Comparison of ENCODE assay signal across 8 cellular contexts in the genomic region with DNA sequence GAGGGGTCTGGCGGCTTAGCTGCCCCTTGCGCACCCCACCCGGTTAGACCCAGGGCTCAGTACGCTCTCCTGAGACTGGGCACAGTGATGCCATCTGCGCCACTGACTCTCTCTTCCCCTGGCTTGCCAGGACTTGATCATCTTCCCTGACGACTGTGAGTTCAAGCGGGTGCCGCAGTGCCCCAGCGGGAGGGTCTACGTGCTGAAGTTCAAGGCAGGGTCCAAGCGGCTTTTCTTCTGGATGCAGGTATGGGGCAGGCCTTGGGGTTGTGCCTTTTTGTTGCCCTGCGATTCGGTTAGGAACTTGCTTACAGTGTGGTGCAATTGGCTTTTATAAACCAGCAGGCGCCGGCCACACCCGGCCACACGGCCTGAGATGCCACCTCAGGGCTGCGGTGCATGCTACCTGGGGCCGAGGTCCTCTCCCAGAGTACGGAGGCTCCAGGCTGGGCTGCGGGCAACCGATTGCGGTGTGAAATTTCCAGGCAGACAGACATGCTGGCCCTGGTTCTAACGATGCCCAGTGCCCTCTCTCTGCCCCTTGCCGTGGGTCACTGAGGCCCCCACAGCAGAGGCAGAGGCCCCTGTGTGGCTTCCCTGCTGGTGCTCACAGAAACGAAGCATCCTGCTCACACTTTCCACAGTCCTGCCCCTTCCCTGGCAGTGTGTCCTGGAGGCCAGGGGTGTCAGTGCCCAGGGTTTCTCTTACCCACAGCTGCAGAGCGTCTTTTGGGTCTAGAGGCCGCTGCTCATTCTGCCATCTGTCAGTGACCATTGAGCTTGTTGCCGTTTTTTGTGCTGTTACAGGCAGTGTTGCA. TPM values are rescaled to one million over a fixed set of nuclear protein-coding genes. Genes with fewer than 3 reads are reported as not detected.
DNase-seq lines count a peak whose midpoint lies in the region; ATAC-seq and TF ChIP-seq lines count a peak whose summit lies in the region.

No MANE protein-coding gene starts in this region.

- intact Hi-C loops in gastrocnemius medialis (cut with DNase I; ENCODE audit: low total_unique reads), result loop anchor here (5.0 to 10.0 kb wide), 2 partner anchors 193 to 500 kb away; partner anchors contain the start of gene OGFR

- DNase-seq in GM23248 (no peak), fibroblast of villous mesenchyme (ENCODE audit: low read depth) (no peak), gastrocnemius medialis (no peak), SKM-1 treated with dmso at 0.1 percent for 144 hours (lab: John Stamatoyannopoulos, UW; ENCODE audit: unreplicated experiment) (no peak), NCI-H446 (lab: John Stamatoyannopoulos, UW) (no peak), SHP77 treated with DMSO at 0.1 percent for 48 hours (lab: John Stamatoyannopoulos, UW) (no peak)

- peaks cover 45% of the 10 kb centered on the region for H3K79me2 ChIP-seq in GM23248 (ENCODE audit: insufficient read depth)
- H3K79me2 ChIP-seq in SU-DHL-6 (ENCODE audit: insufficient read depth, low read length), result peaks cover 34% of the 10 kb centered on the region

- H3K36me3 ChIP-seq in GM23248 (ENCODE audit: low read depth) (peaks cover 8% of the 10 kb centered on the region; the same call in 1 of the 2 replicates), SU-DHL-6 (ENCODE audit: low read length) (no peaks in the 10 kb centered on the region), gastrocnemius medialis (peaks cover 0 to 44% of the 10 kb centered on the region in 2 donors)

- 69 to 70% methylated on average over 28 to 29 of the region's 29 CpGs for WGBS in GM23248 (ENCODE audit: low coverage in 1 of 2, low lambda C conversion rate in 2 of 2, missing lambda C conversion rate in 2 of 2), 2 experiments

- H3K9ac ChIP-seq in GM23248 (peak overlapping the region; percentile 85), SU-DHL-6 (ENCODE audit: low read length) (peak overlapping the region; percentile 68)

- H3K27ac ChIP-seq in GM23248 (peak overlapping the region; percentile 50), SU-DHL-6 (ENCODE audit: low read depth, low read length) (no peak overlapping the region), gastrocnemius medialis (peak overlapping the region; percentile 90 to 100 (median 98))

- H3K9me2 ChIP-seq in GM23248 (ENCODE audit: insufficient read depth), result no peaks in the 10 kb centered on the region
- no peaks in the 10 kb centered on the region for H3K9me2 ChIP-seq in SU-DHL-6 (replicated peaks; ENCODE audit: insufficient read depth, low read length)

- H2AFZ ChIP-seq in GM23248 (no peak overlapping the region), SU-DHL-6 (ENCODE audit: low read depth, low read length, severe bottlenecking) (no peak overlapping the region)

- TF ChIP-seq POLR2A in gastrocnemius medialis (IDR thresholded peaks at IDR 0.05), result no peak

- no peak for TF ChIP-seq CTCF in SU-DHL-6 (IDR thresholded peaks at IDR 0.05; ENCODE audit: insufficient read depth, low read length, poor library complexity, severe bottlenecking)
- no peak for TF ChIP-seq CTCF in fibroblast of villous mesenchyme (IDR thresholded peaks at IDR 0.05; ENCODE audit: insufficient read depth, low read depth, low read length)
- no peak for TF ChIP-seq CTCF in gastrocnemius medialis (IDR thresholded peaks at IDR 0.05 in 4 of 5, conservative IDR thresholded peaks at IDR 0.05 in 1 of 5)

- H3K4me2 ChIP-seq in GM23248 (ENCODE audit: unreplicated experiment) (peak overlapping the region; percentile 95), SU-DHL-6 (ENCODE audit: low read depth, low read length, poor library complexity, severe bottlenecking) (peak overlapping the region; percentile 83)

- H3K4me1 ChIP-seq in GM23248 (ENCODE audit: insufficient read depth), result peaks cover 14% of the 10 kb centered on the region
- H3K4me1 ChIP-seq in gastrocnemius medialis, result peaks cover 31 to 53% of the 10 kb centered on the region in 2 donors

- H4K20me1 ChIP-seq in GM23248 (ENCODE audit: insufficient read depth), result peaks cover 6% of the 10 kb centered on the region; the same call in 1 of the 2 replicates
- peaks cover 5% of the 10 kb centered on the region; the same call in 1 of the 2 replicates for H4K20me1 ChIP-seq in SU-DHL-6 (ENCODE audit: low read depth, low read length)

- H3K27me3 ChIP-seq in GM23248 (replicated peaks; ENCODE audit: insufficient read depth) (no peaks in the 10 kb centered on the region), SU-DHL-6 (ENCODE audit: low read length) (no peaks in the 10 kb centered on the region), gastrocnemius medialis (no peaks in the 10 kb centered on the region)

- peak overlapping the region; percentile 83 for H3K4me3 ChIP-seq in GM23248
- H3K4me3 ChIP-seq in SU-DHL-6 (ENCODE audit: insufficient read depth, low read length, poor library complexity, severe bottlenecking), result peak overlapping the region; percentile 54
- H3K4me3 ChIP-seq in fibroblast of villous mesenchyme (ENCODE audit: low read depth, low read length), result peak overlapping the region; percentile 81
- H3K4me3 ChIP-seq in gastrocnemius medialis, result peak overlapping the region; percentile 61 to 96 (median 70)

- no peaks in the 10 kb centered on the region for H3F3A ChIP-seq in GM23248 (ENCODE audit: insufficient read depth)
- H3F3A ChIP-seq in SU-DHL-6 (ENCODE audit: insufficient read depth), result 0 out of 2 replicates have a peak, but pooled peaks cover 3% of the 10 kb centered on the region

- in situ Hi-C loops in GM23248 (cut with MboI), result no loop called here
- in situ Hi-C loops in gastrocnemius medialis (cut with MboI; ENCODE audit: low sequenced_read_pairs in 4 of 4), result loop anchor here in 1 of 4 donors (10.0 kb wide), 1 partner anchor 80 kb away; the partner anchor contains the start of gene RPS21

- ATAC-seq in gastrocnemius medialis (no peak), HG02884 (IDR thresholded peaks at IDR 0.05; ENCODE audit: unreplicated experiment) (no peak)

- no peaks in the 10 kb centered on the region for H3K9me3 ChIP-seq in GM23248 (ENCODE audit: low read depth)
- H3K9me3 ChIP-seq in SU-DHL-6 (ENCODE audit: insufficient read depth, low read length), result no peaks in the 10 kb centered on the region
- H3K9me3 ChIP-seq in gastrocnemius medialis, result no peaks in the 10 kb centered on the region

RNA-seq across cellular contexts. Expression of gene ADRM1, which starts 1.7 kb away (rescaled TPM):
- total RNA-seq in GM23248 (2014; rRNA removed; shearing (Covaris generic)), result 117 and 138 TPM in 2 replicates
- polyA plus RNA-seq in GM23248 (2016; fragmentation: Nextera tagmentation; extraction: Ambion mirVana), result 162 and 175 TPM in 2 replicates
- 111 and 138 TPM in 2 replicates for total RNA-seq in fibroblast of villous mesenchyme
- total RNA-seq in gastrocnemius medialis, result 100 to 1,000 TPM; 389 to 644 (median 611) TPM
